8 cellular contexts compared by ENCODE assay signal in genomic region chr3:177201707-177202397, GRCh38. TPM values are rescaled to one million over a fixed set of nuclear protein-coding genes. Genes with fewer than 3 reads are reported as not detected.
DNase-seq lines count a peak whose midpoint lies in the region; ATAC-seq and TF ChIP-seq lines count a peak whose summit lies in the region.

No MANE protein-coding gene starts in this region.

- no peak overlapping the region for H3K4me3 ChIP-seq in brain microvascular endothelial cell (ENCODE audit: low read depth, low read length)
- no peak overlapping the region for H3K4me3 ChIP-seq in esophagus muscularis mucosa

- intact Hi-C loops in esophagus muscularis mucosa (cut with DNase I) = no loop called here

- DNase-seq in RWPE1 (ENCODE audit: low spot score) (peak; percentile 74), brain microvascular endothelial cell (peak; percentile 42), EL (no peak), esophagus muscularis mucosa (ENCODE audit: extremely low spot score) (no peak), kidney tubule cell (ENCODE audit: low spot score) (no peak)
- DNase-seq in stimulated activated CD8-positive, alpha-beta memory T cell treated with anti-CD3 and anti-CD28 coated beads, Interleukin-2, amount 100 ng/mL, for 48 hours (ENCODE audit: low read depth in 2 of 2) = peak; percentile 16

- H3K27me3 ChIP-seq in brain microvascular endothelial cell (replicated peaks) (no peaks in the 10 kb centered on the region), esophagus muscularis mucosa (no peaks in the 10 kb centered on the region)

- ATAC-seq in GM18520 (IDR thresholded peaks at IDR 0.05; ENCODE audit: unreplicated experiment) (peak; percentile 75), HG02885 (IDR thresholded peaks at IDR 0.05; ENCODE audit: poor library complexity, unreplicated experiment) (peak; percentile 74)

- H3K4me1 ChIP-seq in esophagus muscularis mucosa = peaks cover 9 to 15% (median 14%) of the 10 kb centered on the region in 4 donors

- CTCF ChIA-PET in RWPE1 (lab: Yijun Ruan, JAX) = no interaction called here

- POLR2A ChIA-PET in RWPE1 (lab: Yijun Ruan, JAX; ENCODE audit: low non-redundant PET) = no interaction called here

- no peaks in the 10 kb centered on the region for H3K9me3 ChIP-seq in esophagus muscularis mucosa

- WGBS in esophagus muscularis mucosa = 85% methylated on average over 8 of the region's 8 CpGs

- TF ChIP-seq EP300 in esophagus muscularis mucosa (IDR thresholded peaks at IDR 0.05) = no peak

- TF ChIP-seq POLR2A in esophagus muscularis mucosa (IDR thresholded peaks at IDR 0.05; ENCODE audit: low read depth) = no peak

- H3K36me3 ChIP-seq in brain microvascular endothelial cell (replicated peaks) (no peaks in the 10 kb centered on the region), esophagus muscularis mucosa (no peaks in the 10 kb centered on the region)

- TF ChIP-seq CTCF in RWPE1 (conservative IDR thresholded peaks at IDR 0.05; ENCODE audit: low read depth) (no peak), brain microvascular endothelial cell (IDR thresholded peaks at IDR 0.05; ENCODE audit: low read depth, low read length, missing control alignments) (no peak), esophagus muscularis mucosa (IDR thresholded peaks at IDR 0.05) (no peak)

- H3K27ac ChIP-seq in RWPE1 (no peak overlapping the region), brain microvascular endothelial cell (no peak overlapping the region), esophagus muscularis mucosa (replicated peaks in 1 of 4) (no peak overlapping the region)

- in situ Hi-C loops in brain microvascular endothelial cell (cut with HindIII; ENCODE audit: low pct_ligation_motif_present, low sequenced_read_pairs) = no loop called here

RNA-seq across cellular contexts. Expression of gene TBL1XR1, which starts 4.6 kb away (rescaled TPM):
- 10 to 100 TPM; 65.0 to 99.2 (median 78.2) TPM for total RNA-seq in esophagus muscularis mucosa

Comparison
In these comparisons a context has a peak if more than half of its experiments do, and no peak if none do; other contexts are left out.
1. DNase-seq: peak in RWPE1 (single experiment), brain microvascular endothelial cell (single experiment) and stimulated activated CD8-positive, alpha-beta memory T cell treated with anti-CD3 and anti-CD28 coated beads, Interleukin-2, amount 100 ng/mL, for 48 hours (2 of 2); none in EL (single experiment), esophagus muscularis mucosa (single experiment) and kidney tubule cell (single experiment).